ENCODE assay signal across 8 cellular contexts in the genomic region with DNA sequence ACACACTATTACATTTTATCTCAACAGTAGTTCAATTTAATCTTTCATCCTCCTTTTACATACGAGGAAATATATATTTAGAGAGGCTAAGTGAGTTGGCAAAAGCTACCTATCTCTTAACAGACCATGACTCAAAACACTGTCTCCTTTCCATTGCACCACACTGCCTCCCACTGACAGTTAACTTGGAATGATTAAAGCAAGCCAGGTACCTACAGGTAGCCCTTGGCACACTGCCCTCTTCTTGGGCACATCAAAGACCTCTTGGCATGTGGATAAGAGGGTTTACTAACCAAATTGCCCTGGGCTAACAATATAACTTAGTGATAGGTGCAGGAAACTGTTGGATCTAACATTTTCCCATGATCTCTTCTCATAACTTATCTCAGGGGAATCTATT. TPM values are rescaled to one million over a fixed set of nuclear protein-coding genes. Genes with fewer than 3 reads are reported as not detected.
DNase-seq lines count a peak whose midpoint lies in the region; ATAC-seq and TF ChIP-seq lines count a peak whose summit lies in the region.

No MANE protein-coding gene starts in this region.

- H3K9me3 Mint-ChIP-seq in glutamatergic neuron (ENCODE audit: unreplicated experiment) (peaks cover 10% of the 10 kb centered on the region), type B pancreatic cell (no peaks in the 10 kb centered on the region)

- peak overlapping the region; percentile 98 for H3K4me3 ChIP-seq in SK-N-MC

- ATAC-seq in HG03460 (IDR thresholded peaks at IDR 0.05; ENCODE audit: unreplicated experiment) (no peak), HG02623 (IDR thresholded peaks at IDR 0.05; ENCODE audit: unreplicated experiment) (no peak)

- H3K27me3 Mint-ChIP-seq in glutamatergic neuron (ENCODE audit: unreplicated experiment) = peaks cover 5% of the 10 kb centered on the region
- H3K27me3 Mint-ChIP-seq in type B pancreatic cell = no peaks in the 10 kb centered on the region

- no peaks in the 10 kb centered on the region for H3K9me3 ChIP-seq in SK-N-MC (ENCODE audit: low read depth, low read length)

- H3K27ac Mint-ChIP-seq in glutamatergic neuron (ENCODE audit: unreplicated experiment) (no peak overlapping the region), type B pancreatic cell (peak overlapping the region; percentile 90)

- TF ChIP-seq CTCF in glutamatergic neuron (IDR thresholded peaks at IDR 0.05; ENCODE audit: partially characterized antibody, unreplicated experiment) (no peak), type B pancreatic cell (conservative IDR thresholded peaks at IDR 0.05) (no peak)

- H3K27ac ChIP-seq in SK-N-MC = no peak overlapping the region

- H3K36me3 Mint-ChIP-seq in glutamatergic neuron (ENCODE audit: unreplicated experiment) (no peaks in the 10 kb centered on the region), type B pancreatic cell (peaks cover 3% of the 10 kb centered on the region)

- H3K36me3 ChIP-seq in SK-N-MC (ENCODE audit: insufficient read depth, low read length) = 0 out of 2 replicates have a peak, but pooled peaks cover 5% of the 10 kb centered on the region

- peak; percentile 4 for DNase-seq in stimulated activated CD4-positive, alpha-beta T cell treated with anti-CD3 and anti-CD28 coated beads, Interleukin-4, amount 100 ng/mL, for 1 hour
- DNase-seq in stimulated activated CD4-positive, alpha-beta T cell treated with anti-CD3 and anti-CD28 coated beads, Interleukin-2, amount 100 ng/mL, for 48 hours = no peak
- DNase-seq in SK-N-MC (ENCODE audit: low read depth, low spot score) (no peak), glutamatergic neuron (no peak), type B pancreatic cell (ENCODE audit: extremely low spot score, unreplicated experiment) (no peak), hepatic stellate cell (ENCODE audit: low spot score) (no peak)

- H3K4me3 Mint-ChIP-seq in glutamatergic neuron (ENCODE audit: unreplicated experiment) = peak overlapping the region; percentile 73
- H3K4me3 Mint-ChIP-seq in type B pancreatic cell = peak overlapping the region; percentile 94

- peak overlapping the region; percentile 94 for H3K9ac ChIP-seq in SK-N-MC (ENCODE audit: insufficient read length)

- H3K4me1 Mint-ChIP-seq in glutamatergic neuron (ENCODE audit: low read depth, unreplicated experiment) (peaks cover 27% of the 10 kb centered on the region), type B pancreatic cell (ENCODE audit: unreplicated experiment) (peaks cover 28% of the 10 kb centered on the region)

RNA-seq across cellular contexts. Expression of gene ABHD13, which starts 1.9 kb away (rescaled TPM):
- 8.7 TPM for total RNA-seq in glutamatergic neuron (ENCODE audit: unreplicated experiment)
- 9.0 and 12.0 TPM in 2 replicates for total RNA-seq in type B pancreatic cell (ENCODE audit: low replicate concordance)

RNA-seq across cellular contexts. Expression of gene LIG4, which starts 4.7 kb away (rescaled TPM):
- total RNA-seq in glutamatergic neuron (ENCODE audit: unreplicated experiment) (19.8 TPM), type B pancreatic cell (ENCODE audit: low replicate concordance) (8.7 and 10.0 TPM in 2 replicates)

RNA-seq across cellular contexts. Expression of gene TNFSF13B, which starts 49.5 kb away (rescaled TPM):
- total RNA-seq in glutamatergic neuron (ENCODE audit: unreplicated experiment) (0.47 TPM), type B pancreatic cell (ENCODE audit: low replicate concordance) (0.45 and 1.8 TPM in 2 replicates)
